Comparison of ENCODE assay signal across 7 cellular contexts in genomic region chr9:101235105-101235866, GRCh38.
DNase-seq lines count a peak whose midpoint lies in the region; ATAC-seq and TF ChIP-seq lines count a peak whose summit lies in the region.

No MANE protein-coding gene starts in this region.

- peak; percentile 37 for ATAC-seq in GM18520 (IDR thresholded peaks at IDR 0.05; ENCODE audit: unreplicated experiment)
- no peak for ATAC-seq in HG03521 (IDR thresholded peaks at IDR 0.05; ENCODE audit: unreplicated experiment)

- no peaks in the 10 kb centered on the region for H3F3A ChIP-seq in SU-DHL-6 (ENCODE audit: insufficient read depth)

- peak; percentile 18 for TF ChIP-seq CTCF in SU-DHL-6 (IDR thresholded peaks at IDR 0.05; ENCODE audit: insufficient read depth, low read length, poor library complexity, severe bottlenecking)
- TF ChIP-seq CTCF in kidney epithelial cell (IDR thresholded peaks at IDR 0.05; ENCODE audit: insufficient read depth, low read length, poor library complexity, severe bottlenecking): peak; percentile 52

- H3K79me2 ChIP-seq in SU-DHL-6 (ENCODE audit: insufficient read depth, low read length): no peaks in the 10 kb centered on the region

- no peaks in the 10 kb centered on the region for H3K36me3 ChIP-seq in SU-DHL-6 (ENCODE audit: low read length)
- H3K36me3 ChIP-seq in kidney epithelial cell (ENCODE audit: control insufficient read depth, insufficient read depth, low read length): no peaks in the 10 kb centered on the region

- H3K9ac ChIP-seq in SU-DHL-6 (ENCODE audit: low read length): no peak overlapping the region

- H3K4me2 ChIP-seq in SU-DHL-6 (ENCODE audit: low read depth, low read length, poor library complexity, severe bottlenecking): no peak overlapping the region

- DNase-seq in LoVo (ENCODE audit: low spot score) (peak; percentile 26), kidney epithelial cell (ENCODE audit: low read depth) (no peak)
- no peak for DNase-seq in activated naive CD4-positive, alpha-beta T cell treated with Interleukin-2 at 50 U/mL for 16 hours
- no peak for DNase-seq in activated CD4-positive, alpha-beta T cell treated with anti-CD3 and anti-CD28 coated beads, Interleukin-2, amount 50 U/mL, for 4 hours

- H3K9me2 ChIP-seq in SU-DHL-6 (replicated peaks; ENCODE audit: insufficient read depth, low read length): no peaks in the 10 kb centered on the region

- no peaks in the 10 kb centered on the region for H3K9me3 ChIP-seq in SU-DHL-6 (ENCODE audit: insufficient read depth, low read length)

- H3K4me3 ChIP-seq in SU-DHL-6 (ENCODE audit: insufficient read depth, low read length, poor library complexity, severe bottlenecking) (no peak overlapping the region), kidney epithelial cell (ENCODE audit: low read depth, low read length) (no peak overlapping the region)

- H3K27ac ChIP-seq in SU-DHL-6 (ENCODE audit: low read depth, low read length): no peak overlapping the region

- H2AFZ ChIP-seq in SU-DHL-6 (ENCODE audit: low read depth, low read length, severe bottlenecking): no peak overlapping the region

- no peaks in the 10 kb centered on the region for H4K20me1 ChIP-seq in SU-DHL-6 (ENCODE audit: low read depth, low read length)

- H3K27me3 ChIP-seq in SU-DHL-6 (ENCODE audit: low read length) (no peaks in the 10 kb centered on the region), kidney epithelial cell (ENCODE audit: control insufficient read depth, insufficient read depth, low read length) (no peaks in the 10 kb centered on the region)
